Comparison of ENCODE assay signal across 31 cellular contexts in genomic region chr13:40053401-40053800, GRCh38.
"Had no signal": no experiment of that assay in that cellular context is flagged by ENCODE, and none has a peak within 500 bp of the region (broad histone marks: within the 10 kb centered on the region; RNA-seq: fewer than 3 reads in every experiment).

No MANE protein-coding gene starts in this region.

- H3K27me3 ChIP-seq: neural progenitor cell, ovary, spleen, suprapubic skin, testis, tibial artery, upper lobe of right lung, uterus had no signal

- H3K36me3 Mint-ChIP-seq: natural killer cell; neural progenitor cell; stimulated activated memory B cell treated with anti-CD40 and anti-IgM and Interleukin-4, amounts not matched to agents 10 μg/mL and 1 μg/mL and 100 μg/mL, for 72 hours; type B pancreatic cell had no signal

- H3K4me3 Mint-ChIP-seq: natural killer cell; nephron; neural progenitor cell; stimulated activated memory B cell treated with anti-CD40 and anti-IgM and Interleukin-4, amounts not matched to agents 10 μg/mL and 1 μg/mL and 100 μg/mL, for 72 hours; stimulated activated naive CD8-positive, alpha-beta T cell treated with anti-CD3 and anti-CD28 coated beads, Interleukin-15, amount 100 ng/mL, for 72 hours; type B pancreatic cell had no signal

- H3K4me3 ChIP-seq: neural progenitor cell, ovary, psoas muscle, skin epidermis, smooth muscle cell, spleen, suprapubic skin, testis, tibial artery, transverse colon, upper lobe of right lung, uterus had no signal

- DNase-seq: natural killer cell; occipital lobe; ovary; posterior cingulate gyrus; psoas muscle; right cardiac atrium; spleen; stimulated activated CD4-positive, alpha-beta T cell treated with anti-CD3 and anti-CD28 coated beads, Interleukin-12 subunit alpha, Interleukin-12 subunit beta, amount 100 ng/mL, for 4 hours; stimulated activated CD4-positive, alpha-beta T cell treated with anti-CD3 and anti-CD28 coated beads, Interleukin-1b, Interleukin-23, amount 100 ng/mL, for 48 hours; stimulated activated CD4-positive, alpha-beta T cell treated with anti-CD3 and anti-CD28 coated beads, Interleukin-4, amount 100 ng/mL, for 1 hour; stimulated activated CD4-positive, alpha-beta T cell treated with anti-CD3 and anti-CD28 coated beads, Interleukin-4, amount 100 ng/mL, for 4 hours; stimulated activated CD8-positive, alpha-beta memory T cell treated with anti-CD3 and anti-CD28 coated beads, Interleukin-4, amount 100 ng/mL, for 48 hours; stimulated activated naive CD4-positive, alpha-beta T cell; stimulated activated naive CD8-positive, alpha-beta T cell treated with anti-CD3 and anti-CD28 coated beads, Interleukin-15, amount 100 ng/mL, for 72 hours; stimulated activated naive CD8-positive, alpha-beta T cell treated with anti-CD3 and anti-CD28 coated beads, Interleukin-15, Interleukin-2, amounts not matched to agents 100 U/mL and 50 U/mL, for 24 hours; substantia nigra; tibial artery; transverse colon; upper lobe of right lung; uterus had no signal

- H3K9me3 ChIP-seq: ovary, psoas muscle, suprapubic skin, testis, tibial artery, transverse colon, upper lobe of right lung, uterus had no signal

- H3K36me3 ChIP-seq: neural progenitor cell, ovary, spleen, suprapubic skin, tibial artery, transverse colon, upper lobe of right lung, uterus had no signal

- H3K27ac Mint-ChIP-seq: natural killer cell; nephron; neural progenitor cell; progenitor cell of endocrine pancreas; stimulated activated memory B cell treated with anti-CD40 and anti-IgM and Interleukin-4, amounts not matched to agents 10 μg/mL and 1 μg/mL and 100 μg/mL, for 72 hours; stimulated activated naive CD8-positive, alpha-beta T cell treated with anti-CD3 and anti-CD28 coated beads, Interleukin-15, amount 100 ng/mL, for 72 hours; type B pancreatic cell had no signal

- H3K9ac ChIP-seq: neural progenitor cell, parathyroid adenoma had no signal

- H3K27ac ChIP-seq: neural progenitor cell, ovary, parathyroid adenoma, psoas muscle, skin epidermis, spleen, suprapubic skin, tibial artery, transverse colon, upper lobe of right lung, uterus had no signal

- H3K4me1 ChIP-seq: neural progenitor cell, parathyroid adenoma, psoas muscle, spleen, tibial artery, transverse colon, upper lobe of right lung, uterus had no signal

- ATAC-seq: natural killer cell; psoas muscle; right cardiac atrium; sciatic nerve; stimulated activated memory B cell treated with anti-CD40 and anti-IgM and Interleukin-4, amounts not matched to agents 10 μg/mL and 1 μg/mL and 100 μg/mL, for 72 hours; stimulated activated naive CD8-positive, alpha-beta T cell treated with anti-CD3 and anti-CD28 coated beads, Interleukin-15, amount 100 ng/mL, for 72 hours; stimulated activated naive CD8-positive, alpha-beta T cell treated with anti-CD3 and anti-CD28 coated beads, Interleukin-15, Interleukin-2, amounts not matched to agents 100 U/mL and 50 U/mL, for 24 hours; upper lobe of right lung had no signal

- H2AFZ ChIP-seq: neural progenitor cell, parathyroid adenoma had no signal

- H3K4me1 Mint-ChIP-seq: natural killer cell; neural progenitor cell; stimulated activated memory B cell treated with anti-CD40 and anti-IgM and Interleukin-4, amounts not matched to agents 10 μg/mL and 1 μg/mL and 100 μg/mL, for 72 hours had no signal

- H3K9me3 Mint-ChIP-seq: natural killer cell, nephron, neural progenitor cell, type B pancreatic cell had no signal

- H3K4me2 ChIP-seq: neural progenitor cell, smooth muscle cell had no signal

- H3K79me2 ChIP-seq: parathyroid adenoma had no signal

- H3K27me3 Mint-ChIP-seq: progenitor cell of endocrine pancreas; stimulated activated naive CD8-positive, alpha-beta T cell treated with anti-CD3 and anti-CD28 coated beads, Interleukin-15, amount 100 ng/mL, for 72 hours had no signal
